ENCODE assay signal across 26 cellular contexts in the genomic region with DNA sequence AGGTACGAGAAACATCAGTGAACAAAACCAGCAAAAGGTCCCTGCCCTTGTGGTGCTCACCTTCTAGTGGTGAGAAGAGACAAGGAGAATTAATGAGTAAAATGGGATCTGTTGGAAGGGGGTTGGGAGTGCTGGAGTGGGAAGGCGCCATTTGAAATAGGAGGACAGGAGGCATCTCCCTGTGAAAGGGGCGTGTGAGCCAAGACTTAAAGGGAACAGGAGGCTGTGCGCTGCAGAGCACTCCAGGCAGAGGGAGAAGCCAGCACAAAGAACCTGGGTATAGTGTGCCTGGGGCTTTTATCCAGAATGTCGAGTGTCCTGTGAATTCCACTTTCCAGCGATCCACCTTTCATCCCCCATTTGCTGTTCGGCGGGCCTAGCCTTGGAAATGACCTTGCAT.
DNase-seq lines count a peak whose midpoint lies in the region; ATAC-seq, FAIRE-seq and TF ChIP-seq lines count a peak whose summit lies in the region.
"Had no signal": no experiment of that assay in that cellular context is flagged by ENCODE, and none has a peak within 500 bp of the region (broad histone marks: within the 10 kb centered on the region; RNA-seq: fewer than 3 reads in every experiment).

No MANE protein-coding gene starts in this region.

- H3K27ac ChIP-seq in IMR-90 (ENCODE audit: insufficient read depth, low read length) (no peak overlapping the region), astrocyte (ENCODE audit: low read depth, low read length) (peak overlapping the region; percentile 17), mesenchymal stem cell (ENCODE audit: low read length, poor library complexity, severe bottlenecking) (no peak overlapping the region)
- H3K27ac ChIP-seq: A549; BLaER1 treated with 17β-estradiol and CSF1 and Interleukin-3, amounts not matched to agents 10 nM and 100 nM; SJSA1 had no signal

- H3K56ac ChIP-seq in IMR-90 (ENCODE audit: extremely low read depth, insufficient read depth, low read length), result no peak overlapping the region

- H3K4me1 Mint-ChIP-seq in astrocyte (ENCODE audit: low read depth, unreplicated experiment), result peaks cover 26% of the 10 kb centered on the region
- peaks cover 7% of the 10 kb centered on the region for H3K4me1 Mint-ChIP-seq in activated CD4-positive, alpha-beta T cell treated with anti-CD3 and anti-CD28 coated beads for 36 hours

- H3K14ac ChIP-seq in IMR-90 (replicated peaks; ENCODE audit: low read depth, low read length) (no peak overlapping the region; the same call in 1 of the 2 replicates), mesenchymal stem cell (ENCODE audit: low read length in 2 of 2) (no peak overlapping the region)

- H3K4me1 ChIP-seq in IMR-90 (ENCODE audit: control insufficient read depth, insufficient read depth, low read length), result peaks cover 11% of the 10 kb centered on the region
- peaks cover 34% of the 10 kb centered on the region for H3K4me1 ChIP-seq in astrocyte (ENCODE audit: insufficient read depth, low read length)
- peaks cover 28% of the 10 kb centered on the region for H3K4me1 ChIP-seq in mesenchymal stem cell (ENCODE audit: control insufficient read depth, insufficient read depth, low read depth, low read length)
- H3K4me1 ChIP-seq: A549, SJSA1 had no signal

- TF ChIP-seq RAD21 in IMR-90 (IDR thresholded peaks at IDR 0.05; ENCODE audit: low read length), result no peak

- dilution Hi-C loops in IMR-90 (cut with HindIII; ENCODE audit: low sequenced_read_pairs, unreplicated experiment), result no loop called here

- DNase-seq in DMS 273 treated with DMSO at 0.1 percent for 48 hours (lab: John Stamatoyannopoulos, UW) (peak; percentile 18), IMR-90 (no peak), astrocyte (ENCODE audit: low read depth) (no peak), mesenchymal stem cell (no peak), NCI-H128 (lab: John Stamatoyannopoulos, UW; ENCODE audit: unreplicated experiment) (no peak)
- DNase-seq in activated CD4-positive, alpha-beta T cell treated with anti-CD3 and anti-CD28 coated beads for 36 hours, result no peak
- DNase-seq in stimulated activated naive CD4-positive, alpha-beta T cell (lab: John Stamatoyannopoulos, UW), result no peak
- DNase-seq: AML-193; CD4-positive, alpha-beta T cell; GF-D8; GOT3; HFFc6; KG1; NCI-H1105 treated with DMSO at 0.1 percent for 48 hours; NCI-H2029; NCI-H2227 treated with DMSO at 0.1 percent for 48 hours; NCI-H510A treated with DMSO at 0.1 percent for 48 hours; Right ventricle myocardium superior; RPMI8226 had no signal

- no peak for TF ChIP-seq CTCF in IMR-90 (conservative IDR thresholded peaks at IDR 0.05; ENCODE audit: low read depth, low read length)
- TF ChIP-seq CTCF in astrocyte (IDR thresholded peaks at IDR 0.05; ENCODE audit: insufficient read depth, low read depth, low read length), result no peak

- no peak overlapping the region for H3K4me3 ChIP-seq in IMR-90 (ENCODE audit: insufficient read depth, low read depth, low read length)
- no peak overlapping the region for H3K4me3 ChIP-seq in astrocyte (ENCODE audit: insufficient read depth, low read depth, low read length)
- H3K4me3 ChIP-seq in mesenchymal stem cell (ENCODE audit: insufficient read depth in 1 of 2, low read depth in 1 of 2, low read length in 2 of 2), result no peak overlapping the region
- H3K4me3 ChIP-seq: A549; BLaER1 treated with 17β-estradiol and CSF1 and Interleukin-3, amounts not matched to agents 10 nM and 100 nM; HAP-1; MG63; SJSA1 had no signal

- H3K23ac ChIP-seq in IMR-90 (ENCODE audit: low read depth, low read length), result no peak overlapping the region
- H3K23ac ChIP-seq in mesenchymal stem cell (ENCODE audit: low read length in 2 of 2), result no peak overlapping the region

- H2BK5ac ChIP-seq in IMR-90 (ENCODE audit: low read depth, low read length, poor library complexity, severe bottlenecking) (peak overlapping the region; percentile 75), mesenchymal stem cell (ENCODE audit: low read depth, low read length, poor library complexity, severe bottlenecking) (no peak overlapping the region)

- H3K79me1 ChIP-seq in IMR-90 (ENCODE audit: low read depth in 1 of 2, low read length in 2 of 2) (no peaks in the 10 kb centered on the region), mesenchymal stem cell (replicated peaks; ENCODE audit: low read length, poor library complexity, severe bottlenecking) (no peaks in the 10 kb centered on the region)

- 0 out of 3 replicates have a peak overlapping the region, but pooled peaks have one; percentile 16 for H2BK15ac ChIP-seq in IMR-90 (ENCODE audit: low read depth, low read length)
- no peak overlapping the region for H2BK15ac ChIP-seq in mesenchymal stem cell (ENCODE audit: low read depth, poor library complexity, severe bottlenecking)

- no peaks in the 10 kb centered on the region for H3K79me2 ChIP-seq in astrocyte (ENCODE audit: insufficient read depth, low read length)

- H3K36me3 ChIP-seq in IMR-90 (ENCODE audit: control insufficient read depth, insufficient read depth, low read length) (no peaks in the 10 kb centered on the region), astrocyte (ENCODE audit: insufficient read depth, low read length) (no peaks in the 10 kb centered on the region), mesenchymal stem cell (ENCODE audit: control insufficient read depth in 1 of 2, insufficient read depth in 2 of 2, low read depth in 1 of 2, low read length in 2 of 2) (no peaks in the 10 kb centered on the region)
- H3K36me3 ChIP-seq: HAP-1, MG63, SJSA1 had no signal

- no peaks in the 10 kb centered on the region for H3K27me3 Mint-ChIP-seq in astrocyte (ENCODE audit: low read depth, unreplicated experiment)
- no peaks in the 10 kb centered on the region for H3K27me3 Mint-ChIP-seq in activated CD4-positive, alpha-beta T cell treated with anti-CD3 and anti-CD28 coated beads for 36 hours
- H3K27me3 Mint-ChIP-seq: CD4-positive, alpha-beta T cell had no signal

- H4K91ac ChIP-seq in IMR-90 (ENCODE audit: insufficient read depth, low read depth, low read length) (peak overlapping the region; percentile 22; the same call in 1 of the 2 replicates), mesenchymal stem cell (ENCODE audit: low read length) (no peak overlapping the region)

- peak overlapping the region in 1 of 2 experiments; percentile 7; a peak in 1 of 4 replicates for H4K8ac ChIP-seq in IMR-90 (ENCODE audit: low read depth in 2 of 2, low read length in 2 of 2)
- no peak overlapping the region for H4K8ac ChIP-seq in mesenchymal stem cell (ENCODE audit: low read length)

- no peak for FAIRE-seq in astrocyte (lab: Jason Lieb, UNC)
- FAIRE-seq: A549, D721Med, GM12892 had no signal

- peak overlapping the region; percentile 70 for H2AK9ac ChIP-seq in IMR-90 (replicated peaks; ENCODE audit: low read depth, low read length, poor library complexity)

- peaks cover 14% of the 10 kb centered on the region for H3K9me1 ChIP-seq in IMR-90 (ENCODE audit: insufficient read depth, low read length)

- no peaks in the 10 kb centered on the region for H3K9me3 ChIP-seq in IMR-90 (ENCODE audit: control insufficient read depth, insufficient read depth, low read length)
- H3K9me3 ChIP-seq in astrocyte (ENCODE audit: insufficient read depth, low read depth, low read length), result no peaks in the 10 kb centered on the region
- H3K9me3 ChIP-seq in mesenchymal stem cell (ENCODE audit: control insufficient read depth, low read length), result no peaks in the 10 kb centered on the region
- H3K9me3 ChIP-seq: A549; BLaER1 treated with 17β-estradiol and CSF1 and Interleukin-3, amounts not matched to agents 10 nM and 100 nM; HAP-1; MG63 had no signal

- in situ Hi-C loops in IMR-90 (cut with MboI; ENCODE audit: low sequenced_read_pairs), result no loop called here

- H2BK12ac ChIP-seq in mesenchymal stem cell (ENCODE audit: low read length in 2 of 2), result no peak overlapping the region

- CTCF ChIA-PET in IMR-90 (lab: Yijun Ruan, JAX), result no interaction called here
- CTCF ChIA-PET in activated CD4-positive, alpha-beta T cell treated with anti-CD3 and anti-CD28 coated beads for 36 hours (lab: Charles Lee), result interaction anchor here (1.4 kb wide), 1 partner anchor 8 kb away, joined by 4 read pairs; no protein-coding TSS in a partner anchor

- no peak overlapping the region; the same call in 1 of the 2 replicates for H2AK5ac ChIP-seq in IMR-90 (ENCODE audit: low read depth, low read length)
- peak overlapping the region; percentile 33 for H2AK5ac ChIP-seq in mesenchymal stem cell (ENCODE audit: low read length, severe bottlenecking)

- H3K4me2 ChIP-seq in IMR-90 (ENCODE audit: low read depth, low read length), result no peak overlapping the region
- H3K4me2 ChIP-seq in astrocyte (ENCODE audit: low read length), result peak overlapping the region; percentile 31
- H3K4me2 ChIP-seq in mesenchymal stem cell (ENCODE audit: low read length, poor library complexity, severe bottlenecking), result no peak overlapping the region
- H3K4me2 ChIP-seq: A549; BLaER1 treated with 17β-estradiol and CSF1 and Interleukin-3, amounts not matched to agents 10 nM and 100 nM had no signal

- BruUV-seq in IMR-90 (replicated peaks; lab: Mats Ljungman, UMichigan), result no TSS peak

- H3K36me3 Mint-ChIP-seq in astrocyte (ENCODE audit: low read depth, unreplicated experiment), result peaks cover 4% of the 10 kb centered on the region
- H3K36me3 Mint-ChIP-seq in activated CD4-positive, alpha-beta T cell treated with anti-CD3 and anti-CD28 coated beads for 36 hours (ENCODE audit: low read depth), result no peaks in the 10 kb centered on the region

- intact Hi-C loops in IMR-90 (cut with micrococcal nuclease), result no loop called here
- intact Hi-C loops in activated CD4-positive, alpha-beta T cell treated with anti-CD3 and anti-CD28 coated beads for 36 hours (cut with DNase I, micrococcal nuclease), result no loop called here

- 94% methylated on average over 5 of the region's 8 CpGs; no CpG with 5 or more reads in 1 of the 2 experiments for WGBS in IMR-90 (ENCODE audit: extremely low coverage in 2 of 2, insufficient read length in 1 of 2), 2 experiments
- WGBS in mesenchymal stem cell, result 93% methylated on average over 8 of the region's 8 CpGs

- H3K4me3 Mint-ChIP-seq in astrocyte (ENCODE audit: unreplicated experiment), result no peak overlapping the region
- no peak overlapping the region for H3K4me3 Mint-ChIP-seq in activated CD4-positive, alpha-beta T cell treated with anti-CD3 and anti-CD28 coated beads for 36 hours
- H3K4me3 Mint-ChIP-seq: CD4-positive, alpha-beta T cell; HFFc6 had no signal

- ATAC-seq in IMR-90 (ENCODE audit: low read depth), result no peak
- no peak for ATAC-seq in activated CD4-positive, alpha-beta T cell treated with anti-CD3 and anti-CD28 coated beads for 36 hours
- ATAC-seq: A549 had no signal

- H2BK120ac ChIP-seq in IMR-90 (ENCODE audit: low read depth, low read length), result peak overlapping the region; percentile 55
- H2BK120ac ChIP-seq in mesenchymal stem cell (ENCODE audit: low read depth, low read length), result no peak overlapping the region

- no peak for TF ChIP-seq POLR2A in IMR-90 (IDR thresholded peaks at IDR 0.05; ENCODE audit: low read depth, low read length)

- H4K20me1 ChIP-seq in IMR-90 (ENCODE audit: insufficient read depth, low read length) (no peaks in the 10 kb centered on the region), astrocyte (ENCODE audit: insufficient read depth, low read length) (no peaks in the 10 kb centered on the region)
- H4K20me1 ChIP-seq: BLaER1 treated with 17β-estradiol and CSF1 and Interleukin-3, amounts not matched to agents 10 nM and 100 nM had no signal

- H3K9me3 Mint-ChIP-seq in astrocyte (ENCODE audit: unreplicated experiment), result no peaks in the 10 kb centered on the region
- no peaks in the 10 kb centered on the region for H3K9me3 Mint-ChIP-seq in activated CD4-positive, alpha-beta T cell treated with anti-CD3 and anti-CD28 coated beads for 36 hours (ENCODE audit: low read depth)
- H3K9me3 Mint-ChIP-seq: CD4-positive, alpha-beta T cell had no signal

- 0 out of 2 replicates have a peak overlapping the region, but pooled peaks have one; percentile 54 for H3K4ac ChIP-seq in IMR-90 (ENCODE audit: low read depth, low read length)
- no peak overlapping the region for H3K4ac ChIP-seq in mesenchymal stem cell (ENCODE audit: low read depth in 1 of 2, low read length in 2 of 2)

- H2AFZ ChIP-seq in IMR-90 (replicated peaks; ENCODE audit: low read length, poor library complexity) (peak overlapping the region; percentile 85), astrocyte (ENCODE audit: low read depth, low read length) (no peak overlapping the region), mesenchymal stem cell (ENCODE audit: low read depth, low read length) (no peak overlapping the region)

- H3K18ac ChIP-seq in IMR-90 (ENCODE audit: low read depth, low read length), result no peak overlapping the region; the same call in 1 of the 2 replicates
- H3K18ac ChIP-seq in mesenchymal stem cell (ENCODE audit: low read depth in 1 of 2, low read length in 2 of 2), result no peak overlapping the region

- H3K9ac ChIP-seq in IMR-90 (ENCODE audit: low read depth, low read length) (no peak overlapping the region), astrocyte (ENCODE audit: low read length) (no peak overlapping the region), mesenchymal stem cell (ENCODE audit: low read length) (no peak overlapping the region)
- H3K9ac ChIP-seq: BLaER1 treated with 17β-estradiol and CSF1 and Interleukin-3, amounts not matched to agents 10 nM and 100 nM had no signal

- H2BK20ac ChIP-seq in IMR-90 (ENCODE audit: low read depth, low read length), result peak overlapping the region; percentile 76; the same call in 1 of the 2 replicates

- H3K27me3 ChIP-seq in IMR-90 (ENCODE audit: control insufficient read depth, insufficient read depth, low read length) (no peaks in the 10 kb centered on the region), astrocyte (ENCODE audit: insufficient read depth, low read length) (no peaks in the 10 kb centered on the region), mesenchymal stem cell (ENCODE audit: control insufficient read depth in 1 of 2, insufficient read depth in 1 of 2, low read length in 2 of 2) (no peaks in the 10 kb centered on the region)
- H3K27me3 ChIP-seq: BLaER1 treated with 17β-estradiol and CSF1 and Interleukin-3, amounts not matched to agents 10 nM and 100 nM; MG63; SJSA1 had no signal

- no peak overlapping the region for H3K27ac Mint-ChIP-seq in astrocyte (ENCODE audit: unreplicated experiment)
- no peak overlapping the region for H3K27ac Mint-ChIP-seq in activated CD4-positive, alpha-beta T cell treated with anti-CD3 and anti-CD28 coated beads for 36 hours
- H3K27ac Mint-ChIP-seq: CD4-positive, alpha-beta T cell; HFFc6 had no signal

- POLR2A ChIA-PET in IMR-90 (lab: Charles Lee; ENCODE audit: unreplicated experiment), result no interaction called here
- POLR2A ChIA-PET in activated CD4-positive, alpha-beta T cell treated with anti-CD3 and anti-CD28 coated beads for 36 hours (lab: Charles Lee), result interaction anchor here (0.7 kb wide), 1 partner anchor 23 kb away, joined by 3 read pairs; no protein-coding TSS in a partner anchor

- H4K5ac ChIP-seq in IMR-90 (ENCODE audit: low read depth, low read length), result no peak overlapping the region; the same call in 1 of the 2 replicates
